In genomic region chr19:15210323-15210774, GRCh38 we compare ENCODE assay signal across 1 cellular context.
TF ChIP-seq lines count a peak whose summit lies in the region.

No MANE protein-coding gene starts in this region.

TF ChIP-seq in SK-N-SH, 30 proteins besides CTCF, POLR2A, EP300 and RAD21 (continued from another document):
- no peak for TF ChIP-seq REST (IDR thresholded peaks at IDR 0.05; ENCODE audit: low read depth, low read length)
- TF ChIP-seq MXI1 (IDR thresholded peaks at IDR 0.05; ENCODE audit: low read depth, low read length): no peak
- TF ChIP-seq YY1 (IDR thresholded peaks at IDR 0.05; ENCODE audit: low read depth): no peak
- no peak for TF ChIP-seq FOXJ3 (CRISPR knock-in tag; IDR thresholded peaks at IDR 0.05)
- no peak for TF ChIP-seq IRF3 (IDR thresholded peaks at IDR 0.05; ENCODE audit: low read depth, low read length)
- TF ChIP-seq ELF1 (IDR thresholded peaks at IDR 0.05): no peak
- TF ChIP-seq EZH2phosphoT487 (IDR thresholded peaks at IDR 0.05; ENCODE audit: borderline replicate concordance, low read depth): no peak
- TF ChIP-seq NFIC (IDR thresholded peaks at IDR 0.05; ENCODE audit: borderline replicate concordance): no peak
- TF ChIP-seq PBX3 (IDR thresholded peaks at IDR 0.05): no peak
- no peak for TF ChIP-seq FOXM1 (IDR thresholded peaks at IDR 0.05; ENCODE audit: low read depth)
- no peak for TF ChIP-seq RCOR1 (IDR thresholded peaks at IDR 0.05; ENCODE audit: low read length)
TF ChIP-seq in SK-N-SH: peak in this region for 0.
